In the genomic region with DNA sequence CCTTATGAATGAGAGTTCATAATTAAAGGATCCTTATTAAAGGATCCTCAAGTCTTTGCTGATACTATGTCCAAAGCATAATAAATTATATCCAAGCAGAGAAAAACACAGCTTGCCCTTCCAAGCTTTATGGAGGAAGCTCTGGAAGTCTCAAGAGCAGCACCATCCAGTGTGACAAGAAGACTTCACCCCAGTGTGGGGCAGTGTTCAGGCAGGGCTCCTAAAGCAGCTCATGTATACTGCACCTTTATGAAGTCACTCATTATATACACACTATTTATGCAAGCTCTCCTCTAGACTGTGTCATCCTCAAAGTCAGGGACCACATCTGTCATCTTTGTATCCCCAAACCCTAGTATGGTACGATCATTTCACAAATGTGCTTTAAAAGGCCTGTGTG, we compare ENCODE assay signal across 1 cellular context.
TF ChIP-seq lines count a peak whose summit lies in the region.

No MANE protein-coding gene starts in this region.

TF ChIP-seq in SK-N-SH, 30 proteins besides CTCF, POLR2A, EP300 and RAD21 (continued from another document):
- TF ChIP-seq USF1 (IDR thresholded peaks at IDR 0.05; ENCODE audit: borderline replicate concordance, low read depth) (no peak), FOSL2 (IDR thresholded peaks at IDR 0.05; ENCODE audit: borderline replicate concordance, low read depth) (no peak), FOXM1 (IDR thresholded peaks at IDR 0.05; ENCODE audit: low read depth) (no peak)
- TF ChIP-seq, protein P1, sequence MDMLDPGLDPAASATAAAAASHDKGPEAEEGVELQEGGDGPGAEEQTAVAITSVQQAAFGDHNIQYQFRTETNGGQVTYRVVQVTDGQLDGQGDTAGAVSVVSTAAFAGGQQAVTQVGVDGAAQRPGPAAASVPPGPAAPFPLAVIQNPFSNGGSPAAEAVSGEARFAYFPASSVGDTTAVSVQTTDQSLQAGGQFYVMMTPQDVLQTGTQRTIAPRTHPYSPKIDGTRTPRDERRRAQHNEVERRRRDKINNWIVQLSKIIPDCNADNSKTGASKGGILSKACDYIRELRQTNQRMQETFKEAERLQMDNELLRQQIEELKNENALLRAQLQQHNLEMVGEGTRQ (IDR thresholded peaks at IDR 0.05; ENCODE audit: borderline replicate concordance, low read depth, low read length) = no peak
TF ChIP-seq in SK-N-SH: peak in this region for 0.
